Comparison of ENCODE assay signal across 15 cellular contexts in the genomic region with DNA sequence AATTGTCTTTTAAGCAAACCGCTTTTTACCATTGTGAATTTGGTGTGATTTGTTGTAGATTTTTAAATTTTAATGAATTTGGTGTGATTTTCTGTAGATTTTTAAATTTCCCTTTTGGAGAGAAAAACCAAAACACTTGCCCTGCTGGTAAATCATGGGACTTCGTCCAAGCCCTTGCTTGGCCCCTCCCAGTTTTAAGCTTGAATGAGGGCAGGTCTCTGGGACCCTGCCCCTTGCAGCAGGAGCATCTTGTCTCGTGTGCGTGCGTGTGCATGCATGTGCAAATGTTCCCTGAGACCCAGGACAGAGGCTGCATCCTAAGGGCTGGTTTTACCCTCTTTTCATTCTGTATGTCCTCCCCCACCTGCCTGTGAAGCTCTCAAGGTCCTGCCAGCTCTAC.
DNase-seq lines count a peak whose midpoint lies in the region; ATAC-seq and TF ChIP-seq lines count a peak whose summit lies in the region.
"Had no signal": no experiment of that assay in that cellular context is flagged by ENCODE, and none has a peak within 500 bp of the region (broad histone marks: within the 10 kb centered on the region; RNA-seq: fewer than 3 reads in every experiment).

No MANE protein-coding gene starts in this region.

- no peak overlapping the region for H3K4me3 ChIP-seq in H7 (ENCODE audit: insufficient read depth, low read depth, low read length)
- H3K4me3 ChIP-seq in NT2/D1 (ENCODE audit: insufficient read length, low read depth): no peak overlapping the region
- H3K4me3 ChIP-seq: BLaER1 had no signal

- no peak for ATAC-seq in HG02870 (IDR thresholded peaks at IDR 0.05; ENCODE audit: unreplicated experiment)

- DNase-seq in H7 (peak; percentile 5), NT2/D1 (ENCODE audit: low read depth, low spot score) (peak; percentile 8), endothelial cell (ENCODE audit: low spot score) (no peak), iPS-NIHi7 (ENCODE audit: extremely low spot score) (peak; percentile 23), OCI-M2 (lab: John Stamatoyannopoulos, UW; ENCODE audit: unreplicated experiment) (no peak), NCI-H446 (lab: John Stamatoyannopoulos, UW) (no peak)
- DNase-seq in effector CD4-positive, alpha-beta T cell: no peak
- DNase-seq: 8988T; CD4-positive, alpha-beta memory T cell; DMS153; DMS79; GDM1 had no signal

- no peaks in the 10 kb centered on the region for H3K9me3 ChIP-seq in NT2/D1 (ENCODE audit: insufficient read depth, low read length)
- H3K9me3 ChIP-seq: BLaER1 had no signal

- H3K36me3 ChIP-seq in H7 (replicated peaks; ENCODE audit: control insufficient read depth, insufficient read depth, low read length) (no peaks in the 10 kb centered on the region), NT2/D1 (ENCODE audit: insufficient read depth, insufficient read length, low read length) (no peaks in the 10 kb centered on the region)
- H3K36me3 ChIP-seq: BLaER1 had no signal

- no peak overlapping the region for H3K27ac Mint-ChIP-seq in endothelial cell (ENCODE audit: unreplicated experiment)
- H3K27ac Mint-ChIP-seq: CD14-positive monocyte; CD4-positive, alpha-beta memory T cell had no signal

- no peak overlapping the region for H3K9ac ChIP-seq in NT2/D1 (ENCODE audit: insufficient read length, low read depth)
- H3K9ac ChIP-seq: BLaER1 had no signal

- no peaks in the 10 kb centered on the region for H3K4me1 ChIP-seq in NT2/D1 (ENCODE audit: insufficient read depth, insufficient read length)
- H3K4me1 ChIP-seq: BLaER1 had no signal

- H3K27me3 ChIP-seq in H7 (ENCODE audit: control insufficient read depth, insufficient read depth, low read length) (no peaks in the 10 kb centered on the region), NT2/D1 (ENCODE audit: insufficient read depth, insufficient read length) (no peaks in the 10 kb centered on the region)
- H3K27me3 ChIP-seq: BLaER1 had no signal

- no peaks in the 10 kb centered on the region for H3K36me3 Mint-ChIP-seq in endothelial cell (ENCODE audit: low read depth, unreplicated experiment)
- H3K36me3 Mint-ChIP-seq: CD14-positive monocyte; CD4-positive, alpha-beta memory T cell had no signal

- H3K27me3 Mint-ChIP-seq in endothelial cell (ENCODE audit: unreplicated experiment): no peaks in the 10 kb centered on the region
- H3K27me3 Mint-ChIP-seq: CD4-positive, alpha-beta memory T cell had no signal

- H3K4me3 Mint-ChIP-seq in endothelial cell (ENCODE audit: unreplicated experiment): no peak overlapping the region
- H3K4me3 Mint-ChIP-seq: CD14-positive monocyte; CD4-positive, alpha-beta memory T cell had no signal

- TF ChIP-seq CTCF in endothelial cell (IDR thresholded peaks at IDR 0.05; ENCODE audit: unreplicated experiment): peak; percentile 19

- H3K9me3 Mint-ChIP-seq in endothelial cell (ENCODE audit: unreplicated experiment): no peaks in the 10 kb centered on the region

- no peaks in the 10 kb centered on the region for H3K4me1 Mint-ChIP-seq in endothelial cell (ENCODE audit: unreplicated experiment)
- H3K4me1 Mint-ChIP-seq: CD14-positive monocyte; CD4-positive, alpha-beta memory T cell had no signal

Comparison
In these comparisons a context has a peak if more than half of its experiments do, and no peak if none do; other contexts are left out.
1. DNase-seq: peak in H7 (single experiment), NT2/D1 (single experiment) and iPS-NIHi7 (single experiment); none in endothelial cell (single experiment), effector CD4-positive, alpha-beta T cell (single experiment), OCI-M2 (single experiment) and NCI-H446 (0 of 2).